In the genomic region with DNA sequence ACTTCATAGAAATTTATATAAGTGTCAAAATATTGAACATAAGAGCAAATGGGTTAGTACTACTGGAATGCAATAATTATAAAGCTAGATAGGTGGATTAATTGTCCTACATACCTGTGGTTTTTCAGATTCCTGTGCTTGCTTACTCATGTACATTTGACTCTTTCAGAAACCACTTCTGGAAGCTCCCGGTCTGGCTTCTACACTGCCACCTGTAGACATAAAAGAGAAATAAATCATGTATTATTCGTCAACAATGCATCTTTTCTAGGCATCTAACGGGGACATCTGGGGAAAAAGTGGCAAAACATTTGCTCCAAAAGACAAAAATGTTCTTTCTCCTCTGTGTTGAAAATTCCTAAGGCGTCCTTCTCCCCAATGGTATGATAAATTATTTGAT, we compare ENCODE assay signal across 8 cellular contexts.
A peak's percentile ranks its signal among the peaks of the same experiment; 100 is the strongest.
DNase-seq lines count a peak whose midpoint lies in the region; ATAC-seq and TF ChIP-seq lines count a peak whose summit lies in the region.

No MANE protein-coding gene starts in this region.

- TF ChIP-seq POLR2A in prostate gland (IDR thresholded peaks at IDR 0.05): no peak

- no peaks in the 10 kb centered on the region for H4K20me1 ChIP-seq in fibroblast of lung (ENCODE audit: control insufficient read depth, extremely low read depth, insufficient read depth, low read length)

- TF ChIP-seq CTCF in WI38 (IDR thresholded peaks at IDR 0.05; ENCODE audit: low read depth, low read length): peak; percentile 20; the same call in 1 of the 2 replicates
- TF ChIP-seq CTCF in fibroblast of lung (conservative IDR thresholded peaks at IDR 0.05 in 1 of 2, IDR thresholded peaks at IDR 0.05 in 1 of 2; ENCODE audit: low read depth in 1 of 2, low read length in 2 of 2): peak; percentile 7 to 24
- TF ChIP-seq CTCF in prostate gland (IDR thresholded peaks at IDR 0.05): peak in 2 of 4 experiments; percentile 24 to 29

- peak; percentile 51 for DNase-seq in NCI-H82 (lab: John Stamatoyannopoulos, UW)
- no peak for DNase-seq in NCI-H82 treated with DMSO at 0.1 percent for 48 hours (lab: John Stamatoyannopoulos, UW; ENCODE audit: unreplicated experiment)
- DNase-seq in LoVo (ENCODE audit: low spot score): peak; percentile 74
- peak; percentile 83 to 91 for DNase-seq in fibroblast of lung (ENCODE audit: low read depth in 2 of 2)
- peak; percentile 15 for DNase-seq in prostate gland (ENCODE audit: low spot score)

- H3K27ac ChIP-seq in fibroblast of lung (ENCODE audit: insufficient read depth, low read length) (no peak overlapping the region), prostate gland (no peak overlapping the region)

- intact Hi-C loops in prostate gland (cut with DNase I): loop anchor here (10.0 kb wide), 1 partner anchor 334 kb away; no protein-coding TSS in a partner anchor

- H3K79me2 ChIP-seq in fibroblast of lung (ENCODE audit: control insufficient read depth, insufficient read depth, low read length): peaks cover 44% of the 10 kb centered on the region

- H3K9me3 ChIP-seq in fibroblast of lung (ENCODE audit: control insufficient read depth, insufficient read depth, low read depth, low read length) (no peaks in the 10 kb centered on the region), prostate gland (no peaks in the 10 kb centered on the region)

- H3K4me1 ChIP-seq in fibroblast of lung (ENCODE audit: control insufficient read depth, extremely low read depth, insufficient read depth, low read length): no peaks in the 10 kb centered on the region
- H3K4me1 ChIP-seq in prostate gland (replicated peaks): no peaks in the 10 kb centered on the region

- WGBS in prostate gland: 14% methylated on average over 4 of the region's 4 CpGs

- H3K27me3 ChIP-seq in fibroblast of lung (ENCODE audit: control insufficient read depth, insufficient read depth, low read length): no peaks in the 10 kb centered on the region
- H3K27me3 ChIP-seq in prostate gland (replicated peaks; ENCODE audit: insufficient read depth): no peaks in the 10 kb centered on the region

- H3K9ac ChIP-seq in fibroblast of lung (ENCODE audit: insufficient read depth, low read length): no peak overlapping the region

- H3K4me2 ChIP-seq in fibroblast of lung (ENCODE audit: extremely low read depth, insufficient read depth, low read length): no peak overlapping the region

- H3K36me3 ChIP-seq in fibroblast of lung (ENCODE audit: control insufficient read depth, insufficient read depth, low read length) (peaks cover 2% of the 10 kb centered on the region), prostate gland (no peaks in the 10 kb centered on the region)

- ATAC-seq in GM21390 (IDR thresholded peaks at IDR 0.05; ENCODE audit: unreplicated experiment) (no peak), HG02798 (IDR thresholded peaks at IDR 0.05; ENCODE audit: poor library complexity, unreplicated experiment) (no peak)

- no peak overlapping the region for H2AFZ ChIP-seq in fibroblast of lung (ENCODE audit: low read length)

- H3K4me3 ChIP-seq in WI38 (ENCODE audit: low read depth, low read length) (peak overlapping the region; percentile 73), fibroblast of lung (replicated peaks in 1 of 4; ENCODE audit: control extremely low read depth in 1 of 4, insufficient read depth in 1 of 4, low read depth in 3 of 4, low read length in 4 of 4) (peak overlapping the region; percentile 77 to 91 (median 80)), prostate gland (no peak overlapping the region)

Comparison
In these comparisons a context has a peak if more than half of its experiments do, and no peak if none do; other contexts are left out.
1. H3K4me3 ChIP-seq: peak in WI38 (single experiment) and fibroblast of lung (4 of 4); none in prostate gland (0 of 2).